ENCODE assay signal across 2 cellular contexts in the genomic region with DNA sequence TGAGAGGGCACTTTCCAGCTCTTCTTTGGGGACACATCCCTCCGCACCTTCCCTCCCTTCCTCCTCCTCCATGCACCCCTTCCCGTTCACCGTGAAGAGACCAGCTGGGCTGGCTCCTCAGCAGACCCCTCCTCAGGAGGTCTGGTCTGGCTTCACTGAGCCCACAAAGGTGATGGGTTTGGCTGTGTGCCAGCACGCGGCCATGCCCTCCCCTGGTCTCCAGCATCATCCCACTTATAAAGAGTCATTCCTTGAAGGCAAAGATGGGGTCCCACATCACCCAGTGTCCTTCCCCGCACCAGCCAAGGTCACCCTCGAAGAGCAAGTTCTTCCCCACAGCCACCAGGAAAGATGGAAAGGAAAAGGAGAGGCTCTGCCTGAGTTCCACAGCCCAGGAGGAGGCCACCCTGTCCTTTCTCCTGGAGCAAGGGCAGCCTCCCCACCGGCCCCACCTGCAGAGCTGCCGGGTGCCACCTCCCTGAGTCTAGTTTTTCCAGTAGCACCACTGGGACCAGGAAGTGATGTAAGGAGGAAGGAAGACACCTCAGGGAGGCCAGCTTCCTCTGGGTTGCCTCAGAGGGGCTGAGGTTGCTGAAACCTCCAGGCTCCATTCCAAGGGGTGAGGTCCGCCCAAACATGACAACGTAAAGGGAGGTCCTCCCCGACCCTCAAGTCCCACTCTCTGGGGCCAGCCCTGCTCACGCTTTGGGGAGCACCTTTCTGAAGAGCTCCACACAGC.
TF ChIP-seq lines count a peak whose summit lies in the region.

No MANE protein-coding gene starts in this region.

TF ChIP-seq in HEK293, 187 proteins besides CTCF, POLR2A, EP300 and RAD21 (continued from another document):
- TF ChIP-seq, protein P1, sequence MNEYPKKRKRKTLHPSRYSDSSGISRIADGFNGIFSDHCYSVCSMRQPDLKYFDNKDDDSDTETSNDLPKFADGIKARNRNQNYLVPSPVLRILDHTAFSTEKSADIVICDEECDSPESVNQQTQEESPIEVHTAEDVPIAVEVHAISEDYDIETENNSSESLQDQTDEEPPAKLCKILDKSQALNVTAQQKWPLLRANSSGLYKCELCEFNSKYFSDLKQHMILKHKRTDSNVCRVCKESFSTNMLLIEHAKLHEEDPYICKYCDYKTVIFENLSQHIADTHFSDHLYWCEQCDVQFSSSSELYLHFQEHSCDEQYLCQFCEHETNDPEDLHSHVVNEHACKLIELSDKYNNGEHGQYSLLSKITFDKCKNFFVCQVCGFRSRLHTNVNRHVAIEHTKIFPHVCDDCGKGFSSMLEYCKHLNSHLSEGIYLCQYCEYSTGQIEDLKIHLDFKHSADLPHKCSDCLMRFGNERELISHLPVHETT (tag by site-specific recombination; IDR thresholded peaks at IDR 0.05) = no peak

TF ChIP-seq in K562, 482 proteins besides CTCF, POLR2A, EP300 and RAD21 (continued from another document):
- TF ChIP-seq, protein P2, sequence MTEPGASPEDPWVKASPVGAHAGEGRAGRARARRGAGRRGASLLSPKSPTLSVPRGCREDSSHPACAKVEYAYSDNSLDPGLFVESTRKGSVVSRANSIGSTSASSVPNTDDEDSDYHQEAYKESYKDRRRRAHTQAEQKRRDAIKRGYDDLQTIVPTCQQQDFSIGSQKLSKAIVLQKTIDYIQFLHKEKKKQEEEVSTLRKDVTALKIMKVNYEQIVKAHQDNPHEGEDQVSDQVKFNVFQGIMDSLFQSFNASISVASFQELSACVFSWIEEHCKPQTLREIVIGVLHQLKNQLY (CRISPR knock-in tag; conservative IDR thresholded peaks at IDR 0.05) = no peak
